9 cellular contexts compared by ENCODE assay signal in the genomic region with DNA sequence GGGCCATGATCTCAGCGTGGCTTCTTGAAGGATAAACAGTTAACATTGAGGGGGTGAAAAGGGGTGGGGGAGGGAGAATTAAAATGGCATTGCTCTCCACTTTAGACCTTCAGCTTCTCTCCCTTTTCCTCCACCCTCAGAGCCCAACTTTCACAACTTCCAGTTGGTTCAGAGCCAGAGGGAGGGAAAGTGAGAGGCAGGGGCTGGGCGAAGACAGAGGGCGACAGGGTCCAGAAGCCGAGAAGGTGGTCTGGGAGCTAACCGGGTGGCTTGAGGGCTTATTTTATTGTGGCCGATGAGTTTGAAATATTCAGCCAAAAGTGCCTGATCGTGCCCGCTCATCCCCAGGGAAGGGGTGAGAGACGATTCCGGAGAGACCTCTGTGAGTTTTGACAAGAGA. TPM values are rescaled to one million over a fixed set of nuclear protein-coding genes. Genes with fewer than 3 reads are reported as not detected.
DNase-seq lines count a peak whose midpoint lies in the region; ATAC-seq, FAIRE-seq and TF ChIP-seq lines count a peak whose summit lies in the region.
"Had no signal": no experiment of that assay in that cellular context is flagged by ENCODE, and none has a peak within 500 bp of the region (broad histone marks: within the 10 kb centered on the region; RNA-seq: fewer than 3 reads in every experiment).

No MANE protein-coding gene starts in this region.

- POLR2A ChIA-PET in HepG2 (lab: Yijun Ruan, JAX): interaction anchor here (0.9 to 9.7 kb wide), 15 partner anchors 9 to 377 kb away, joined by 3 to 163 read pairs (median 8); no protein-coding TSS in a partner anchor

- no peaks in the 10 kb centered on the region for H3K9me3 ChIP-seq in HepG2 (ENCODE audit: low read length)

- ATAC-seq in HepG2 (no peak), GM21723 (IDR thresholded peaks at IDR 0.05; ENCODE audit: unreplicated experiment) (no peak), HG02678 (IDR thresholded peaks at IDR 0.05; ENCODE audit: unreplicated experiment) (no peak)
- ATAC-seq in stimulated activated memory B cell treated with anti-CD40 and anti-IgM and Interleukin-4, amounts not matched to agents 10 μg/mL and 1 μg/mL and 100 μg/mL, for 72 hours: no peak

- intact Hi-C loops in HepG2 (cut with micrococcal nuclease; ENCODE audit: unreplicated experiment): loop anchor here (5.0 kb wide), 1 partner anchor 415 kb away; no protein-coding TSS in a partner anchor

- H3K9ac ChIP-seq in HepG2 (ENCODE audit: insufficient read depth, low read depth, low read length): peak overlapping the region; percentile 73

- in situ Hi-C loops in astrocyte of the spinal cord (cut with HindIII; ENCODE audit: low sequenced_read_pairs): no loop called here
- in situ Hi-C loops in HepG2 (cut with HindIII; ENCODE audit: extremely low pct_ligation_motif_present, low pct_unique_long_range_greater_than_20kb): loop anchor here (5.0 to 10.0 kb wide), 3 partner anchors 185 to 392 kb away; no protein-coding TSS in a partner anchor

- peaks cover 83% of the 10 kb centered on the region for H3K27me3 Mint-ChIP-seq in stimulated activated memory B cell treated with anti-CD40 and anti-IgM and Interleukin-4, amounts not matched to agents 10 μg/mL and 1 μg/mL and 100 μg/mL, for 72 hours

- TF ChIP-seq EP300 in HepG2 (IDR thresholded peaks at IDR 0.05; ENCODE audit: low read depth in 2 of 2, low read length in 2 of 2) (no peak), HepG2 (CRISPR knock-in tag; IDR thresholded peaks at IDR 0.05; ENCODE audit: borderline replicate concordance) (no peak)

- peak overlapping the region; percentile 37 for H3K27ac ChIP-seq in HepG2 (ENCODE audit: extremely low read length, insufficient read depth, low read length)

- no peak overlapping the region for H2AFZ ChIP-seq in HepG2 (ENCODE audit: low read length)

- CTCF ChIA-PET in HepG2 (lab: Yijun Ruan, JAX; ENCODE audit: low intra/inter-chr PET ratio, low total read pairs): no interaction called here

- H3K4me3 Mint-ChIP-seq in stimulated activated memory B cell treated with anti-CD40 and anti-IgM and Interleukin-4, amounts not matched to agents 10 μg/mL and 1 μg/mL and 100 μg/mL, for 72 hours: peak overlapping the region; percentile 31

- BruUV-seq in HepG2 (replicated peaks; lab: Mats Ljungman, UMichigan): no TSS peak

- no peak for TF ChIP-seq POLR2A in HepG2 (IDR thresholded peaks at IDR 0.05; ENCODE audit: insufficient read depth in 1 of 2, low read depth in 2 of 2, low read length in 2 of 2)

- H3K4me1 Mint-ChIP-seq in stimulated activated memory B cell treated with anti-CD40 and anti-IgM and Interleukin-4, amounts not matched to agents 10 μg/mL and 1 μg/mL and 100 μg/mL, for 72 hours: peaks cover 40% of the 10 kb centered on the region

- DNase-seq in DMS 273 (lab: John Stamatoyannopoulos, UW; ENCODE audit: unreplicated experiment) (peak; percentile 51), DMS 273 treated with DMSO at 0.1 percent for 48 hours (lab: John Stamatoyannopoulos, UW) (no peak), astrocyte of the spinal cord (ENCODE audit: low read depth, low spot score) (no peak), HepG2 (ENCODE audit: low spot score) (no peak), NCI-H345 (lab: John Stamatoyannopoulos, UW) (no peak)
- DNase-seq: activated effector memory CD4-positive, alpha-beta T cell treated with anti-CD3 and anti-CD28 coated beads, Interleukin-2, amount 50 U/mL, for 16 hours had no signal

- H3K4me3 ChIP-seq in astrocyte of the spinal cord (ENCODE audit: low read depth, low read length) (peak overlapping the region; percentile 67), HepG2 (replicated peaks in 1 of 3; ENCODE audit: insufficient read depth in 1 of 3, low read depth in 2 of 3, low read length in 3 of 3) (peak overlapping the region; percentile 87 to 92 (median 90))

- no peak overlapping the region for H3K27ac Mint-ChIP-seq in stimulated activated memory B cell treated with anti-CD40 and anti-IgM and Interleukin-4, amounts not matched to agents 10 μg/mL and 1 μg/mL and 100 μg/mL, for 72 hours

- FAIRE-seq in HepG2 (lab: Jason Lieb, UNC): no peak

- H3K4me1 ChIP-seq in HepG2 (ENCODE audit: insufficient read depth, low read length): peaks cover 60% of the 10 kb centered on the region

- H3K36me3 Mint-ChIP-seq in stimulated activated memory B cell treated with anti-CD40 and anti-IgM and Interleukin-4, amounts not matched to agents 10 μg/mL and 1 μg/mL and 100 μg/mL, for 72 hours: no peaks in the 10 kb centered on the region

- WGBS in HepG2 (ENCODE audit: low lambda C conversion rate): 59% methylated on average over 10 of the region's 10 CpGs

- peaks cover 68% of the 10 kb centered on the region for H3K79me2 ChIP-seq in HepG2 (ENCODE audit: insufficient read depth, low read length)

- peaks cover 19 to 38% of the 10 kb centered on the region in 2 experiments for H3K36me3 ChIP-seq in HepG2 (replicated peaks in 1 of 2; ENCODE audit: control insufficient read depth in 1 of 2, insufficient read depth in 2 of 2, low read length in 2 of 2)

- H3K4me2 ChIP-seq in HepG2 (ENCODE audit: low read depth, low read length): peak overlapping the region; percentile 75

- no peaks in the 10 kb centered on the region for H3K9me3 Mint-ChIP-seq in stimulated activated memory B cell treated with anti-CD40 and anti-IgM and Interleukin-4, amounts not matched to agents 10 μg/mL and 1 μg/mL and 100 μg/mL, for 72 hours

- peaks cover 24% of the 10 kb centered on the region; the same call in 1 of the 2 replicates for H4K20me1 ChIP-seq in HepG2 (ENCODE audit: insufficient read depth, low read length)

- TF ChIP-seq RAD21 in HepG2 (CRISPR knock-in tag; IDR thresholded peaks at IDR 0.05): no peak

- H3K27me3 ChIP-seq in HepG2 (ENCODE audit: control insufficient read depth in 1 of 2, insufficient read depth in 2 of 2, low read length in 2 of 2): no peaks in the 10 kb centered on the region; a peak in 1 of 5 replicates

- TF ChIP-seq CTCF in astrocyte of the spinal cord (IDR thresholded peaks at IDR 0.05; ENCODE audit: low read depth, low read length) (no peak), HepG2 (CRISPR knock-in tag; IDR thresholded peaks at IDR 0.05) (no peak)

TF ChIP-seq in HepG2, 621 proteins besides CTCF, POLR2A, EP300 and RAD21 (continues in another document):
- TF ChIP-seq STAG1 (CRISPR knock-in tag; IDR thresholded peaks at IDR 0.05): 0 out of 2 replicates have a peak, but pooled peaks have one; percentile 4

RNA-seq across cellular contexts. Expression of a gene that starts 4.1 kb away (rescaled TPM):
- total RNA-seq in HepG2 (2016; rRNA removed; fragmentation: Illumina TruSeq; extraction: Trizol): 42.0 and 56.4 TPM in 2 replicates
- 35.6 and 35.9 TPM in 2 replicates for total RNA-seq in HepG2 (2016; cell fraction: cytosol; rRNA removed; fragmentation: Illumina TruSeq; extraction: Trizol; ENCODE audit: low read depth)
- 41.4 and 55.4 TPM in 2 replicates for total RNA-seq in HepG2 (2016; cell fraction: insoluble cytoplasmic fraction; rRNA removed; fragmentation: Illumina TruSeq; extraction: Trizol)
- 49.1 and 51.5 TPM in 2 replicates for total RNA-seq in HepG2 (2016; cell fraction: membrane; rRNA removed; fragmentation: Illumina TruSeq; extraction: Trizol)
- 49.7 and 53.7 TPM in 2 replicates for total RNA-seq in HepG2 (2016; cell fraction: nucleus; rRNA removed; fragmentation: Illumina TruSeq; extraction: Trizol)
- 160 and 169 TPM in 2 replicates for polyA plus RNA-seq in HepG2 (2011; rRNA removed)
- 138 and 170 TPM in 2 replicates for polyA plus RNA-seq in HepG2 (2011; cell fraction: cytosol; rRNA removed)
- 131 and 155 TPM in 2 replicates for polyA plus RNA-seq in HepG2 (2011; cell fraction: nucleus; rRNA removed)
- 107 and 149 TPM in 2 replicates for polyA plus RNA-seq in HepG2 (2012)
- 19.3 and 21.3 TPM in 2 replicates for polyA plus RNA-seq in HepG2 (2016; cell fraction: cytosol; fragmentation: Illumina TruSeq; extraction: Trizol; ENCODE audit: low read depth)
- polyA plus RNA-seq in HepG2 (2016; cell fraction: insoluble cytoplasmic fraction; fragmentation: Illumina TruSeq; extraction: Trizol; ENCODE audit: low read depth): 65.3 and 66.1 TPM in 2 replicates
- 36.6 and 42.0 TPM in 2 replicates for polyA plus RNA-seq in HepG2 (2016; cell fraction: membrane; fragmentation: Illumina TruSeq; extraction: Trizol; ENCODE audit: low read depth)
- 127 and 132 TPM in 2 replicates for polyA plus RNA-seq in HepG2 (2016; cell fraction: nucleus; fragmentation: Illumina TruSeq; extraction: Trizol; ENCODE audit: insufficient read depth, low read depth)
- 184 TPM in 1 of 2 replicates, not detected in the other for polyA minus RNA-seq in HepG2 (2011; rRNA and poly(A)+ RNA removed; ENCODE audit: low replicate concordance)
- polyA minus RNA-seq in HepG2 (2011; cell fraction: cytosol; rRNA and poly(A)+ RNA removed): 61.4 and 78.3 TPM in 2 replicates
- polyA minus RNA-seq in HepG2 (2011; cell fraction: nucleus; rRNA and poly(A)+ RNA removed): 94.6 and 96.1 TPM in 2 replicates
